ENCODE assay signal across 1 cellular context in the genomic region with DNA sequence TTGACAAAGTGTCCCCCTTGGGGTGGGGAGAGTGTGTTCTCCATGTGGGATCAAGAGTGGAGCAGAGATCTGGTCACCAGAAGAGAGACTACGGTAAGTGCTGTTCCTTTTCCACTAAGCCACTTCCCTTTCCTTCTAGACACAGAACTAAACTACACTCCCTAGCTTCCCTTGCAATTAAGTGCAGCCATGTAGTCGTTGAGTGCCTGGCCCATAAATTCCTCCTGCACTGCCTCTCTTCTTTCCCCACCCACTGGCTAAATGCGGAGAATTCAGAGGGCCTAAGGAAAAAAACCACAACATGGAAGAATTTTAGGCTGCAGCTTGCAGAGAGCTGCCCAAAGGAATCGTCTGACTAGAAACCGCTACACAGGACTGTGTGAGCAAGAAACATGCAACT.
TF ChIP-seq lines count a peak whose summit lies in the region.

No MANE protein-coding gene starts in this region.

TF ChIP-seq in endothelial cell of umbilical vein, 7 proteins besides CTCF, POLR2A, EP300 and RAD21:
- no peak for TF ChIP-seq EZH2 (IDR thresholded peaks at IDR 0.05; ENCODE audit: borderline replicate concordance, low read depth, low read length, severe bottlenecking)
- TF ChIP-seq, protein P1, sequence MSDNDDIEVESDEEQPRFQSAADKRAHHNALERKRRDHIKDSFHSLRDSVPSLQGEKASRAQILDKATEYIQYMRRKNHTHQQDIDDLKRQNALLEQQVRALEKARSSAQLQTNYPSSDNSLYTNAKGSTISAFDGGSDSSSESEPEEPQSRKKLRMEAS (IDR thresholded peaks at IDR 0.05; ENCODE audit: insufficient read depth, insufficient read length) = no peak
- TF ChIP-seq MYC (IDR thresholded peaks at IDR 0.05; ENCODE audit: low read depth, low read length) = no peak
- TF ChIP-seq FOS (IDR thresholded peaks at IDR 0.05; ENCODE audit: borderline replicate concordance, insufficient read depth, low read length) = no peak
- TF ChIP-seq POLR2AphosphoS5 (IDR thresholded peaks at IDR 0.05; ENCODE audit: insufficient read depth, low read depth, low read length) = no peak
- no peak for TF ChIP-seq JUN (IDR thresholded peaks at IDR 0.05; ENCODE audit: borderline replicate concordance, insufficient read depth, insufficient read length, low read depth)
- no peak for TF ChIP-seq GATA2 (IDR thresholded peaks at IDR 0.05; ENCODE audit: insufficient read depth, insufficient read length, low read depth, low read length)
